20 cellular contexts compared by ENCODE assay signal in the genomic region with DNA sequence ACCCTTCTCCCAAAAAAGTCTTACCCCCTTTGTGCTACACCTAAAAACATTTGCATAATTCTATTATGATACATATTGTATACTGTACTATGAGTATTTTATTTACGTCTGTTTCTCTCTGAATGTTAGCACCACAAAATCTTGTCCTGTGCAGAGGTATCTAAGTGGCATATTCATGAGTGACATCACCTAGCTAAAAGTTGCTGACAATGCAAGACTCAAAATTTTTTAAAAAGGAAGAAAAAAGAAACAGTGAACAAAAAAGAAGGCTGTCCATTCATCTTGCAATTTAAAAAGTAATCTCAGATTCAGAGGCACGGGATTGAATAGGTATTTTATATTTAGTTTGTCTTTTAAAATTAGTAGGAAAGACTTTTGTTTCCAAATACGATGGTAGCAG.
DNase-seq lines count a peak whose midpoint lies in the region; ATAC-seq, FAIRE-seq and TF ChIP-seq lines count a peak whose summit lies in the region.
"Had no signal": no experiment of that assay in that cellular context is flagged by ENCODE, and none has a peak within 500 bp of the region (broad histone marks: within the 10 kb centered on the region; RNA-seq: fewer than 3 reads in every experiment).

No MANE protein-coding gene starts in this region.

- H4K20me1 ChIP-seq in SK-N-SH (ENCODE audit: insufficient read depth) (no peaks in the 10 kb centered on the region), HCT116 (ENCODE audit: insufficient read depth) (peaks cover 53% of the 10 kb centered on the region), K562 (replicated peaks; ENCODE audit: control insufficient read depth, insufficient read depth, low read length) (no peaks in the 10 kb centered on the region)
- H4K20me1 ChIP-seq: BLaER1 treated with 17β-estradiol and CSF1 and Interleukin-3, amounts not matched to agents 10 nM and 100 nM had no signal

- in situ Hi-C loops in K562 (cut with MboI) = no loop called here

- H3K9ac ChIP-seq in SK-N-SH (no peak overlapping the region), HCT116 (ENCODE audit: low read length) (no peak overlapping the region), K562 (ENCODE audit: insufficient read depth in 1 of 2, low read depth in 2 of 2, low read length in 2 of 2) (no peak overlapping the region)
- H3K9ac ChIP-seq: BLaER1 treated with 17β-estradiol and CSF1 and Interleukin-3, amounts not matched to agents 10 nM and 100 nM had no signal

- no peak for FAIRE-seq in K562 (lab: Jason Lieb, UNC)
- FAIRE-seq: A204.1, G401.6, GM12878 had no signal

- ATAC-seq in SK-N-SH treated with all-trans-retinoic acid at 6 μM for 48 hours = no peak
- ATAC-seq in HCT116 = no peak
- ATAC-seq in K562 = no peak
- ATAC-seq: GM12878, GM23338 had no signal

- peaks cover 74% of the 10 kb centered on the region for H3F3A ChIP-seq in SK-N-SH (replicated peaks; ENCODE audit: insufficient read depth)

- H3K4me1 ChIP-seq in SK-N-SH (ENCODE audit: control insufficient read depth in 1 of 2, insufficient read depth in 2 of 2, low read depth in 1 of 2, low read length in 1 of 2) = peaks cover 0 to 36% of the 10 kb centered on the region in 2 experiments; a peak in 2 of 4 replicates
- H3K4me1 ChIP-seq in HCT116 (ENCODE audit: control insufficient read depth in 1 of 2, insufficient read depth in 2 of 2, low read length in 2 of 2) = peaks cover 0 to 7% of the 10 kb centered on the region in 2 experiments; a peak in 2 of 4 replicates
- no peaks in the 10 kb centered on the region for H3K4me1 ChIP-seq in K562 (replicated peaks in 1 of 2; ENCODE audit: control insufficient read depth in 2 of 2, insufficient read depth in 2 of 2, low read length in 2 of 2)
- H3K4me1 ChIP-seq: BE2C; BLaER1 treated with 17β-estradiol and CSF1 and Interleukin-3, amounts not matched to agents 10 nM and 100 nM; HAP-1 had no signal

- CTCF ChIA-PET in SK-N-SH (lab: Yijun Ruan, JAX) = no interaction called here
- CTCF ChIA-PET in HCT116 (lab: Charles Lee) = no interaction called here
- CTCF ChIA-PET in K562 (lab: Yijun Ruan, JAX; ENCODE audit: low intra/inter-chr PET ratio) = no interaction called here

- WGBS in SK-N-SH (ENCODE audit: low lambda C conversion rate) = 96% methylated on average over 3 of the region's 3 CpGs
- WGBS in K562 (ENCODE audit: insufficient coverage, low coverage, missing lambda C conversion rate) = 2% methylated on average over 3 of the region's 3 CpGs

- H3K79me2 ChIP-seq in SK-N-SH (ENCODE audit: insufficient read depth) (peaks cover 82% of the 10 kb centered on the region), HCT116 (ENCODE audit: insufficient read depth, low read length) (peaks cover 100% of the 10 kb centered on the region), K562 (ENCODE audit: control insufficient read depth, insufficient read depth, low read length) (no peaks in the 10 kb centered on the region)

- H3K27ac ChIP-seq in SK-N-SH (ENCODE audit: low read depth in 2 of 2, low read length in 1 of 2) (peak overlapping the region in 1 of 2 experiments; percentile 78; a peak in 2 of 4 replicates), HCT116 (ENCODE audit: low read depth, low read length) (no peak overlapping the region; the same call in 1 of the 2 replicates), K562 (ENCODE audit: extremely low read depth, low read depth, low read length) (no peak overlapping the region)
- H3K27ac ChIP-seq: 22Rv1; BLaER1 treated with 17β-estradiol and CSF1 and Interleukin-3, amounts not matched to agents 10 nM and 100 nM had no signal

- POLR2A ChIA-PET in SK-N-SH (lab: Yijun Ruan, JAX) = no interaction called here
- POLR2A ChIA-PET in HCT116 (lab: Charles Lee) = no interaction called here
- POLR2A ChIA-PET in K562 (lab: Yijun Ruan, JAX) = interaction anchor here (0.6 kb wide), 1 partner anchor 320 kb away, joined by 3 read pairs; no protein-coding TSS in a partner anchor

- H3K4me2 ChIP-seq in SK-N-SH = 0 out of 2 replicates have a peak overlapping the region, but pooled peaks have one; percentile 47
- H3K4me2 ChIP-seq in HCT116 (ENCODE audit: low read length) = no peak overlapping the region
- no peak overlapping the region for H3K4me2 ChIP-seq in K562 (ENCODE audit: insufficient read depth, low read length)
- H3K4me2 ChIP-seq: BLaER1 treated with 17β-estradiol and CSF1 and Interleukin-3, amounts not matched to agents 10 nM and 100 nM; GM23338 had no signal

- H3K27me3 ChIP-seq in SK-N-SH (ENCODE audit: insufficient read depth) (no peaks in the 10 kb centered on the region), HCT116 (ENCODE audit: insufficient read depth, low read length) (no peaks in the 10 kb centered on the region), K562 (ENCODE audit: control insufficient read depth in 2 of 2, insufficient read depth in 2 of 2, low read length in 2 of 2) (no peaks in the 10 kb centered on the region)
- H3K27me3 ChIP-seq: BE2C; BLaER1 treated with 17β-estradiol and CSF1 and Interleukin-3, amounts not matched to agents 10 nM and 100 nM had no signal

- RAD21 ChIA-PET in HCT116 (lab: Charles Lee; ENCODE audit: low non-redundant PET in 1 of 2, low total read pairs in 2 of 2, uncharacterized antibody in 2 of 2, unreplicated experiment in 2 of 2) = no interaction called here

- H3K9me3 ChIP-seq in SK-N-SH (no peaks in the 10 kb centered on the region), HCT116 (ENCODE audit: control insufficient read depth in 1 of 2, insufficient read depth in 1 of 2, low read depth in 1 of 2, low read length in 2 of 2) (no peaks in the 10 kb centered on the region), K562 (replicated peaks; ENCODE audit: control insufficient read depth, insufficient read depth, low read depth, low read length) (no peaks in the 10 kb centered on the region)
- H3K9me3 ChIP-seq: BE2C; BLaER1 treated with 17β-estradiol and CSF1 and Interleukin-3, amounts not matched to agents 10 nM and 100 nM; HAP-1 had no signal

- TF ChIP-seq RAD21 in SK-N-SH (IDR thresholded peaks at IDR 0.05; ENCODE audit: low read length) (no peak), HCT116 (IDR thresholded peaks at IDR 0.05; ENCODE audit: low read depth) (no peak), K562 (CRISPR knock-in tag; conservative IDR thresholded peaks at IDR 0.05 in 1 of 2, IDR thresholded peaks at IDR 0.05 in 1 of 2) (no peak)

- BruUV-seq in HCT116 (replicated peaks; lab: Mats Ljungman, UMichigan) = TSS peak; percentile 1
- no TSS peak for BruUV-seq in K562 (replicated peaks; lab: Mats Ljungman, UMichigan)

- no peaks in the 10 kb centered on the region for H3K9me1 ChIP-seq in K562 (ENCODE audit: control insufficient read depth, insufficient read depth, low read length)

- H3K4me3 ChIP-seq in SK-N-SH (ENCODE audit: low read depth in 2 of 2, low read length in 1 of 2) = no peak overlapping the region
- H3K4me3 ChIP-seq in HCT116 (replicated peaks in 1 of 2; ENCODE audit: low read depth in 1 of 2, low read length in 2 of 2) = no peak overlapping the region
- no peak overlapping the region for H3K4me3 ChIP-seq in K562
- H3K4me3 ChIP-seq: BLaER1 treated with 17β-estradiol and CSF1 and Interleukin-3, amounts not matched to agents 10 nM and 100 nM; GM12878; GM23338; HAP-1 had no signal

- DNase-seq in SK-N-SH = no peak
- DNase-seq in HCT116 (ENCODE audit: low read depth, low spot score) = no peak
- DNase-seq in K562 (ENCODE audit: extremely low read depth in 1 of 4, low spot score in 3 of 4) = no peak
- DNase-seq in stimulated activated CD4-positive, alpha-beta T cell treated with anti-CD3 and anti-CD28 coated beads, Interleukin-15, amount 100 ng/mL, for 24 hours = no peak
- DNase-seq in SW 1271 (lab: John Stamatoyannopoulos, UW) = no peak
- DNase-seq: ACHN; AML-193; BE2C; Calu3; CD4-positive, alpha-beta T cell; CD8-positive, alpha-beta memory T cell; DND-41 had no signal

- peaks cover 6 to 84% of the 10 kb centered on the region in 2 experiments for H3K36me3 ChIP-seq in SK-N-SH (replicated peaks in 1 of 2; ENCODE audit: control insufficient read depth in 1 of 2, insufficient read depth in 2 of 2, low read length in 1 of 2)
- H3K36me3 ChIP-seq in HCT116 (ENCODE audit: control insufficient read depth in 1 of 2, insufficient read depth in 2 of 2, low read length in 2 of 2) = peaks cover 62 to 69% of the 10 kb centered on the region in 2 experiments
- H3K36me3 ChIP-seq in K562 (ENCODE audit: control insufficient read depth, insufficient read depth, low read length) = no peaks in the 10 kb centered on the region
- H3K36me3 ChIP-seq: BE2C; BLaER1 treated with 17β-estradiol and CSF1 and Interleukin-3, amounts not matched to agents 10 nM and 100 nM had no signal

- no peak overlapping the region for H2AFZ ChIP-seq in SK-N-SH (ENCODE audit: low read depth)
- no peak overlapping the region for H2AFZ ChIP-seq in HCT116 (ENCODE audit: low read depth, low read length, poor library complexity, severe bottlenecking)
- no peak overlapping the region for H2AFZ ChIP-seq in K562 (ENCODE audit: low read depth, low read length)
- H2AFZ ChIP-seq: GM23338 had no signal

- no peaks in the 10 kb centered on the region for H3K9me2 ChIP-seq in SK-N-SH
- H3K9me2 ChIP-seq in HCT116 (ENCODE audit: insufficient read depth) = no peaks in the 10 kb centered on the region

- TF ChIP-seq CTCF in SK-N-SH (IDR thresholded peaks at IDR 0.05) (no peak), HCT116 (IDR thresholded peaks at IDR 0.05 in 2 of 3, conservative IDR thresholded peaks at IDR 0.05 in 1 of 3; ENCODE audit: borderline replicate concordance in 1 of 3, insufficient read depth in 1 of 3, low read depth in 2 of 3, low read length in 2 of 3) (no peak), K562 (IDR thresholded peaks at IDR 0.05 in 2 of 3, conservative IDR thresholded peaks at IDR 0.05 in 1 of 3; ENCODE audit: insufficient read depth in 2 of 3, low read depth in 1 of 3, low read length in 3 of 3) (no peak)

- TF ChIP-seq POLR2A in HCT116 (IDR thresholded peaks at IDR 0.05; ENCODE audit: borderline replicate concordance, extremely low read depth, insufficient read depth, insufficient read length) (no peak), K562 (conservative IDR thresholded peaks at IDR 0.05) (no peak)

- intact Hi-C loops in HCT116 (cut with micrococcal nuclease) (no loop called here), K562 (cut with micrococcal nuclease) (no loop called here)

- TF ChIP-seq EP300 in SK-N-SH (IDR thresholded peaks at IDR 0.05; ENCODE audit: borderline replicate concordance in 1 of 2, low read depth in 1 of 2, low read length in 1 of 2) = no peak
- no peak for TF ChIP-seq EP300 in K562 (IDR thresholded peaks at IDR 0.05; ENCODE audit: low read length)

TF ChIP-seq in SK-N-SH, 30 proteins besides CTCF, POLR2A, EP300 and RAD21:
- TF ChIP-seq EZH2phosphoT487 (IDR thresholded peaks at IDR 0.05; ENCODE audit: borderline replicate concordance, low read depth) = no peak
TF ChIP-seq in SK-N-SH: peak in this region for 0.

TF ChIP-seq in HCT116, 20 proteins besides CTCF, POLR2A, EP300 and RAD21:
- TF ChIP-seq SIN3A (IDR thresholded peaks at IDR 0.05; ENCODE audit: low read depth) (no peak), CBX3 (IDR thresholded peaks at IDR 0.05; ENCODE audit: low read depth) (no peak)

TF ChIP-seq in K562, 482 proteins besides CTCF, POLR2A, EP300 and RAD21 (continues in another document):
- TF ChIP-seq MAFF (IDR thresholded peaks at IDR 0.05; ENCODE audit: low read length) (peak; percentile 27; the same call in 1 of the 2 replicates), ZNF77 (CRISPR knock-in tag; IDR thresholded peaks at IDR 0.05) (no peak)
